Comparison of ENCODE assay signal across 1 cellular context in the genomic region with DNA sequence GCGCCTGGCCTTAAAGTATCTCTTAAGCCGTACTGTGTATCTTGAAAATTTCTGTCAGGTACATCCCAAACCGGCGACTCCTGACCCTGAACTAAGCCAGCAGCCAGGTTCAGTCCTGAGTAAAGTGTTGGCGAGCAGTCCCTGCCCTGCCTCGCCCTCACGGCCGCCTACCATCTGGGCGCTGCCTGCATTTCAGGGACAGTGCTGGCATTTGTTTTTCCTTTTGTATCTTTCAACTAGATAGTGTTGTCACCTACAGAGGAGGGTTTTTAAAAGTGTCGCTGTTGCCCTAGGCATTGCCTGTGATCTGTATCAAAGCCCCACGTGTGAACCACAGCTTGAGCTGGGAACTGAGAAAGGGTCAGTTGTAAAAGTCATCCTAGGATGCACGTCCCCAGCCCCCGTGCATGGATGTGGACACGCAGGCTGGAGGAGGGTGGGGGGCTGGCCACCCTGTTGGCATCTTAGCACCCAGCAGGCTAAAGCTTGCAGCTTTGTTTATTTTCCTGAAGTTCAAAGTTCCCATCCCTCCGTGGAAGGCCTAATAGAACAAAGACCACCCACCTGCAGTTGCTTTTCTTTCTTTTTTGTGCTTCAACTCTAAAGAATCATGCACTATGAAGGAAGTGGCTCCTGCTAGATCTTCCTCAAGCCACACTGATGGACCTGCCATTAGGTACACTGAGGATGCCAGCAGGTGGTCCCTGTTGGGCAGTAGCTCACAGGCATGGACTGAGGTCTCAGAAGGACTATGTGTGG.
TF ChIP-seq lines count a peak whose summit lies in the region.

No MANE protein-coding gene starts in this region.

TF ChIP-seq in HepG2, 621 proteins besides CTCF, POLR2A, EP300 and RAD21 (continued from another document):
- no peak; the same call in 1 of the 2 replicates for TF ChIP-seq ZNF235 (CRISPR knock-in tag; IDR thresholded peaks at IDR 0.05; ENCODE audit: borderline replicate concordance)
- no peak for TF ChIP-seq ZNF546 (CRISPR knock-in tag; conservative IDR thresholded peaks at IDR 0.05)
- no peak for TF ChIP-seq SRSF9 (IDR thresholded peaks at IDR 0.05; ENCODE audit: borderline replicate concordance, insufficient read depth, low read depth, low read length, poor library complexity, severe bottlenecking)
- TF ChIP-seq, protein P1, sequence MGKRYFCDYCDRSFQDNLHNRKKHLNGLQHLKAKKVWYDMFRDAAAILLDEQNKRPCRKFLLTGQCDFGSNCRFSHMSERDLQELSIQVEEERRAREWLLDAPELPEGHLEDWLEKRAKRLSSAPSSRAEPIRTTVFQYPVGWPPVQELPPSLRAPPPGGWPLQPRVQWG (CRISPR knock-in tag; IDR thresholded peaks at IDR 0.05; ENCODE audit: borderline replicate concordance, low read depth) = no peak
- TF ChIP-seq ZFP62 (CRISPR knock-in tag; IDR thresholded peaks at IDR 0.05) = no peak
- no peak for TF ChIP-seq SCMH1 (CRISPR knock-in tag; IDR thresholded peaks at IDR 0.05; ENCODE audit: borderline replicate concordance)
- TF ChIP-seq MXD1 (CRISPR knock-in tag; IDR thresholded peaks at IDR 0.05) = no peak; the same call in 1 of the 2 replicates
- no peak for TF ChIP-seq POLR2AphosphoS2 (IDR thresholded peaks at IDR 0.05; ENCODE audit: low read depth, low read length)
- no peak for TF ChIP-seq CEBPB (IDR thresholded peaks at IDR 0.05; ENCODE audit: borderline replicate concordance, low read depth, low read length)
